1 cellular context compared by ENCODE assay signal in the genomic region with DNA sequence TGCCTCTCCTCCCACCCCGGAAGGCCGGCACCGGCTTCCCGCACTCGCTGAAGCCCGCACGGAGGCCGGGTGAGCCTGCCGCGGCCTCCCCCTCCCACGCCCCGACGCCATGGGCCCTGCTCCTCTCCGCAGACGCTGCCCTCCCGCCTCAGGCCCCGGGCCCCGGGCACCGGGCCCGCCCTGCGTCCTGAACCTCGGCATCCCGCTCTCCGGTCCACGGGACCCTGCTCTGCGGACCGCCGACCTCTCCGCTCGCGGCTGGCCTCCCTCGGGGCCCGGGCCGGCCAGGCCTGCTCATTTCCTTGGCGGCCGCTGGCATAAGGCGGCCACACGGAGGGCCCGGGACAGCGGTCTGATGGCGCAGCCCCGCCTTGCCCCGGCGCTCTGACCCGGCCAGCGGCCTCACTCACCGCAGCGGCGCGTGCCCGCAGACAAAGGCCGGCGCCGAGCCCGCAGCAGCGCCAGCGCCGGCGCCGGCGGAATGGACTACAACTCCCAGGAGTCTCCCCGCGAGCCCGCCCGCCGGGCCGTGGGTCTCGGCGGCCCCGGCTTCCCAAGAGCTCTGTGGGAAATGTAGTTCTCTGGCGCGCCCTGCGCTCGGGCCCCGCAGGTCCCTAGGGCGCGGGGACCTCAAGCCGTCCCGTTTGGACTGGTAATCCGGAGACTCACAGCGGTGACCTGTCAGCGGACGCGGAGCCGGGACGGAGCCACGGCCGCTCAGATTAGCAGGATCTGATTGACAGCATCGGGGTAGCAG.
TF ChIP-seq lines count a peak whose summit lies in the region.

A gene with protein sequence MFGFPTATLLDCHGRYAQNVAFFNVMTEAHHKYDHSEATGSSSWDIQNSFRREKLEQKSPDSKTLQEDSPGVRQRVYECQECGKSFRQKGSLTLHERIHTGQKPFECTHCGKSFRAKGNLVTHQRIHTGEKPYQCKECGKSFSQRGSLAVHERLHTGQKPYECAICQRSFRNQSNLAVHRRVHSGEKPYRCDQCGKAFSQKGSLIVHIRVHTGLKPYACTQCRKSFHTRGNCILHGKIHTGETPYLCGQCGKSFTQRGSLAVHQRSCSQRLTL (minus strand): TSS at position 490 of the 757 bp plus-strand sequence. CDS start 2,748 bp downstream, outside the sequence.

TF ChIP-seq in HCT116, 20 proteins besides CTCF, POLR2A, EP300 and RAD21 (continued from another document):
- TF ChIP-seq, protein P1, sequence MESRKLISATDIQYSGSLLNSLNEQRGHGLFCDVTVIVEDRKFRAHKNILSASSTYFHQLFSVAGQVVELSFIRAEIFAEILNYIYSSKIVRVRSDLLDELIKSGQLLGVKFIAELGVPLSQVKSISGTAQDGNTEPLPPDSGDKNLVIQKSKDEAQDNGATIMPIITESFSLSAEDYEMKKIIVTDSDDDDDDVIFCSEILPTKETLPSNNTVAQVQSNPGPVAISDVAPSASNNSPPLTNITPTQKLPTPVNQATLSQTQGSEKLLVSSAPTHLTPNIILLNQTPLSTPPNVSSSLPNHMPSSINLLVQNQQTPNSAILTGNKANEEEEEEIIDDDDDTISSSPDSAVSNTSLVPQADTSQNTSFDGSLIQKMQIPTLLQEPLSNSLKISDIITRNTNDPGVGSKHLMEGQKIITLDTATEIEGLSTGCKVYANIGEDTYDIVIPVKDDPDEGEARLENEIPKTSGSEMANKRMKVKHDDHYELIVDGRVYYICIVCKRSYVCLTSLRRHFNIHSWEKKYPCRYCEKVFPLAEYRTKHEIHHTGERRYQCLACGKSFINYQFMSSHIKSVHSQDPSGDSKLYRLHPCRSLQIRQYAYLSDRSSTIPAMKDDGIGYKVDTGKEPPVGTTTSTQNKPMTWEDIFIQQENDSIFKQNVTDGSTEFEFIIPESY (IDR thresholded peaks at IDR 0.05; ENCODE audit: extremely low read depth, insufficient replicate concordance, low read length) = no peak
- TF ChIP-seq SRF (IDR thresholded peaks at IDR 0.05; ENCODE audit: low read depth) (no peak), CBX3 (IDR thresholded peaks at IDR 0.05; ENCODE audit: low read depth) (no peak), EZH2 (IDR thresholded peaks at IDR 0.05) (no peak)
TF ChIP-seq in HCT116: peak in this region for 2.
